ENCODE assay signal across 8 cellular contexts in genomic region chr19:13152854-13153626, GRCh38. TPM values are rescaled to one million over a fixed set of nuclear protein-coding genes. Genes with fewer than 3 reads are reported as not detected.
A peak's percentile ranks its signal among the peaks of the same experiment; 100 is the strongest.
DNase-seq lines count a peak whose midpoint lies in the region; ATAC-seq and FAIRE-seq lines count a peak whose summit lies in the region.

No MANE protein-coding gene starts in this region.

- peaks cover 5% of the 10 kb centered on the region for H3K36me3 ChIP-seq in CD4-positive, alpha-beta memory T cell (ENCODE audit: insufficient read depth, low read length)
- H3K36me3 ChIP-seq in muscle layer of duodenum (ENCODE audit: control insufficient read depth in 1 of 2, insufficient read depth in 2 of 2, low read length in 2 of 2) = peaks cover 0 to 8% of the 10 kb centered on the region in 2 donors

- no peaks in the 10 kb centered on the region for H3K27me3 ChIP-seq in CD4-positive, alpha-beta memory T cell (ENCODE audit: insufficient read depth, low read length)
- no peaks in the 10 kb centered on the region for H3K27me3 ChIP-seq in muscle layer of duodenum (ENCODE audit: low read depth, low read length)

- peak overlapping the region; percentile 95 to 99 (median 99) for H3K4me3 Mint-ChIP-seq in CD4-positive, alpha-beta memory T cell
- H3K4me3 Mint-ChIP-seq in activated T-cell treated with anti-CD3 and anti-CD28 coated beads, Interleukin-2, amount 50 U/mL, for 72 hours = peak overlapping the region; percentile 89 to 99

- H3K36me3 Mint-ChIP-seq in CD4-positive, alpha-beta memory T cell = peaks cover 20 to 46% of the 10 kb centered on the region in 2 donors
- peaks cover 13 to 19% of the 10 kb centered on the region in 2 donors for H3K36me3 Mint-ChIP-seq in activated T-cell treated with anti-CD3 and anti-CD28 coated beads, Interleukin-2, amount 50 U/mL, for 72 hours (ENCODE audit: insufficient read depth in 2 of 2)

- DNase-seq in CD4-positive, alpha-beta memory T cell = peak; percentile 95 to 99 (median 96)
- DNase-seq in LHCN-M2 (ENCODE audit: low read depth) (peak; percentile 93), RCC 7860 (ENCODE audit: low spot score) (peak; percentile 91)
- DNase-seq in activated T-cell treated with anti-CD3 and anti-CD28 coated beads, Interleukin-2, amount 50 U/mL, for 72 hours = peak; percentile 98 to 100
- DNase-seq in stimulated activated CD8-positive, alpha-beta memory T cell treated with anti-CD3 and anti-CD28 coated beads, Interleukin-7, amount 100 ng/mL, for 24 hours (ENCODE audit: low read depth) = peak; percentile 95

- H3K4me1 ChIP-seq in CD4-positive, alpha-beta memory T cell (ENCODE audit: insufficient read depth, low read length) = peaks cover 37% of the 10 kb centered on the region
- peaks cover 0 to 19% of the 10 kb centered on the region in 2 donors for H3K4me1 ChIP-seq in muscle layer of duodenum (ENCODE audit: control insufficient read depth in 1 of 2, insufficient read depth in 2 of 2, low read length in 2 of 2)

- peaks cover 0 to 24% (median 3%) of the 10 kb centered on the region in 8 donors for H3K9me3 Mint-ChIP-seq in CD4-positive, alpha-beta memory T cell
- no peaks in the 10 kb centered on the region for H3K9me3 Mint-ChIP-seq in activated T-cell treated with anti-CD3 and anti-CD28 coated beads, Interleukin-2, amount 50 U/mL, for 72 hours

- intact Hi-C loops in CD4-positive, alpha-beta memory T cell (cut with micrococcal nuclease) = loop anchor here (2.0 to 5.0 kb wide), 5 partner anchors 14 to 929 kb away; partner anchors contain the start of genes JUNB and RFX1

- POLR2A ChIA-PET in CD4-positive, alpha-beta memory T cell (lab: Charles Lee; ENCODE audit: partially characterized antibody) = interaction anchor here (0.6 to 5.5 kb wide), 40 partner anchors 11 to 1267 kb away, joined by 3 to 415 read pairs (median 6); partner anchors contain the start of genes C19orf53, GCDH, JUNB and LYL1

- peak overlapping the region; percentile 98 to 100 for H3K4me3 ChIP-seq in CD4-positive, alpha-beta memory T cell (ENCODE audit: low read length in 2 of 2)
- H3K4me3 ChIP-seq in muscle layer of duodenum (ENCODE audit: low read depth in 1 of 2, low read length in 2 of 2) = peak overlapping the region; percentile 82 to 97

- H3K4me1 Mint-ChIP-seq in CD4-positive, alpha-beta memory T cell = peaks cover 26 to 77% (median 35%) of the 10 kb centered on the region in 4 donors
- peaks cover 44% of the 10 kb centered on the region for H3K4me1 Mint-ChIP-seq in activated T-cell treated with anti-CD3 and anti-CD28 coated beads, Interleukin-2, amount 50 U/mL, for 72 hours (ENCODE audit: low read depth)

- peak; percentile 30 for ATAC-seq in GM21515 (IDR thresholded peaks at IDR 0.05; ENCODE audit: unreplicated experiment)
- peak; percentile 28 to 39 for ATAC-seq in activated T-cell treated with anti-CD3 and anti-CD28 coated beads, Interleukin-2, amount 50 U/mL, for 72 hours (replicated peaks in 1 of 2)
- ATAC-seq in esophagus mucosa = peak; percentile 46

- CTCF ChIA-PET in CD4-positive, alpha-beta memory T cell (lab: Charles Lee; ENCODE audit: partially characterized antibody) = interaction anchor here (0.8 to 2.2 kb wide), 13 partner anchors 11 to 188 kb away, joined by 3 to 21 read pairs (median 4); no protein-coding TSS in a partner anchor

- peak; percentile 67 for FAIRE-seq in RCC 7860 (lab: Jason Lieb, UNC)

- no peaks in the 10 kb centered on the region for H3K9me3 ChIP-seq in CD4-positive, alpha-beta memory T cell (ENCODE audit: control insufficient read depth in 1 of 2, low read length in 2 of 2)
- H3K9me3 ChIP-seq in muscle layer of duodenum (ENCODE audit: control insufficient read depth in 1 of 2, low read length in 2 of 2) = no peaks in the 10 kb centered on the region

- peaks cover 0 to 3% of the 10 kb centered on the region in 2 donors for H3K27me3 Mint-ChIP-seq in CD4-positive, alpha-beta memory T cell
- H3K27me3 Mint-ChIP-seq in activated T-cell treated with anti-CD3 and anti-CD28 coated beads, Interleukin-2, amount 50 U/mL, for 72 hours (ENCODE audit: low read depth) = no peaks in the 10 kb centered on the region

- peak overlapping the region; percentile 98 for H3K27ac ChIP-seq in CD4-positive, alpha-beta memory T cell (ENCODE audit: low read depth, low read length)
- peak overlapping the region; percentile 99 for H3K27ac ChIP-seq in muscle layer of duodenum (ENCODE audit: low read length)

- H3K27ac Mint-ChIP-seq in CD4-positive, alpha-beta memory T cell = peak overlapping the region; percentile 98 to 100 (median 99)
- H3K27ac Mint-ChIP-seq in activated T-cell treated with anti-CD3 and anti-CD28 coated beads, Interleukin-2, amount 50 U/mL, for 72 hours = peak overlapping the region; percentile 98

RNA-seq across cellular contexts. Expression of gene IER2, which starts 2.8 kb away (rescaled TPM):
- total RNA-seq in CD4-positive, alpha-beta memory T cell = 100 to 1,000 TPM; 148 to 153 TPM
- polyA plus RNA-seq in CD4-positive, alpha-beta memory T cell = 100 to 1,000 TPM; 201 to 446 TPM
- 13.6 and 14.7 TPM in 2 replicates for total RNA-seq in LHCN-M2 (2014; rRNA removed)
- polyA plus RNA-seq in LHCN-M2 (2012) = 31.1 TPM
- total RNA-seq in activated T-cell treated with anti-CD3 and anti-CD28 coated beads, Interleukin-2, amount 50 U/mL, for 72 hours = 100 to 1,000 TPM; 168 to 184 TPM
- total RNA-seq in esophagus mucosa = 97.7 TPM

RNA-seq across cellular contexts. Expression of gene STX10, which starts 2.9 kb away (rescaled TPM):
- total RNA-seq in CD4-positive, alpha-beta memory T cell = 10 to 100 TPM; 63.7 to 64.0 TPM
- 10 to 100 TPM; 57.9 to 64.2 TPM for polyA plus RNA-seq in CD4-positive, alpha-beta memory T cell
- total RNA-seq in LHCN-M2 (2014; rRNA removed) = 76.4 and 78.6 TPM in 2 replicates
- 79.3 TPM for polyA plus RNA-seq in LHCN-M2 (2012)
- total RNA-seq in activated T-cell treated with anti-CD3 and anti-CD28 coated beads, Interleukin-2, amount 50 U/mL, for 72 hours = 10 to 100 TPM; 73.9 to 89.9 TPM
- total RNA-seq in esophagus mucosa = 46.0 TPM

RNA-seq across cellular contexts. Expression of gene NACC1, which starts 35.0 kb away (rescaled TPM):
- 10 to 100 TPM; 25.8 to 34.1 TPM for total RNA-seq in CD4-positive, alpha-beta memory T cell
- polyA plus RNA-seq in CD4-positive, alpha-beta memory T cell = 1 to 10 TPM in 1 of 2 donors, under 1 TPM in 1; 0.15 to 1.8 TPM
- total RNA-seq in LHCN-M2 (2014; rRNA removed) (84.1 and 86.1 TPM in 2 replicates), esophagus mucosa (40.0 TPM)
- polyA plus RNA-seq in LHCN-M2 (2012) = 51.7 TPM
- 10 to 100 TPM; 53.6 to 76.0 TPM for total RNA-seq in activated T-cell treated with anti-CD3 and anti-CD28 coated beads, Interleukin-2, amount 50 U/mL, for 72 hours

RNA-seq across cellular contexts. Expression of gene TRMT1, which starts 36.5 kb away (rescaled TPM):
- 10 to 100 TPM; 70.6 to 78.4 TPM for total RNA-seq in CD4-positive, alpha-beta memory T cell
- 10 to 100 TPM; 18.0 to 24.9 TPM for polyA plus RNA-seq in CD4-positive, alpha-beta memory T cell
- total RNA-seq in LHCN-M2 (2014; rRNA removed) (39.6 and 40.0 TPM in 2 replicates), esophagus mucosa (23.8 TPM)
- polyA plus RNA-seq in LHCN-M2 (2012) = 19.9 TPM
- total RNA-seq in activated T-cell treated with anti-CD3 and anti-CD28 coated beads, Interleukin-2, amount 50 U/mL, for 72 hours = 10 to 100 TPM; 41.0 to 46.0 TPM

RNA-seq across cellular contexts. Expression of gene LYL1, which starts 50.4 kb away (rescaled TPM):
- 10 to 100 TPM; 16.1 to 16.9 TPM for total RNA-seq in CD4-positive, alpha-beta memory T cell
- 1 to 10 TPM; 2.3 to 9.4 TPM for polyA plus RNA-seq in CD4-positive, alpha-beta memory T cell
- total RNA-seq in LHCN-M2 (2014; rRNA removed) = not detected in 2 replicates
- polyA plus RNA-seq in LHCN-M2 (2012) = 0.04 TPM
- total RNA-seq in activated T-cell treated with anti-CD3 and anti-CD28 coated beads, Interleukin-2, amount 50 U/mL, for 72 hours = 1 to 10 TPM; 4.8 to 6.3 TPM
- total RNA-seq in esophagus mucosa = 1.4 TPM

Comparison
In these comparisons a context has a peak if more than half of its experiments do, and no peak if none do; other contexts are left out.
1. Peak in every context shown above with its lines: DNase-seq, ATAC-seq, H3K4me3 ChIP-seq and H3K27ac ChIP-seq.